1 cellular context compared by ENCODE assay signal in genomic region chr4:1180663-1181062, GRCh38.
A peak's percentile ranks its signal among the peaks of the same experiment; 100 is the strongest.
TF ChIP-seq lines count a peak whose summit lies in the region.

No MANE protein-coding gene starts in this region.

TF ChIP-seq in HepG2, 621 proteins besides CTCF, POLR2A, EP300 and RAD21:
- TF ChIP-seq SMAD1 (CRISPR knock-in tag; IDR thresholded peaks at IDR 0.05; ENCODE audit: borderline replicate concordance, low read depth): no peak
- peak; percentile 66 for TF ChIP-seq CREB1 (IDR thresholded peaks at IDR 0.05)
- no peak for TF ChIP-seq CREB1 (CRISPR knock-in tag; IDR thresholded peaks at IDR 0.05)
- TF ChIP-seq ATAD3A (CRISPR knock-in tag; IDR thresholded peaks at IDR 0.05): no peak
- TF ChIP-seq ZNF160 (CRISPR knock-in tag; IDR thresholded peaks at IDR 0.05): peak; percentile 81; the same call in 1 of the 2 replicates
TF ChIP-seq in HepG2: peak in this region for 2.
